ENCODE assay signal across 22 cellular contexts in the genomic region with DNA sequence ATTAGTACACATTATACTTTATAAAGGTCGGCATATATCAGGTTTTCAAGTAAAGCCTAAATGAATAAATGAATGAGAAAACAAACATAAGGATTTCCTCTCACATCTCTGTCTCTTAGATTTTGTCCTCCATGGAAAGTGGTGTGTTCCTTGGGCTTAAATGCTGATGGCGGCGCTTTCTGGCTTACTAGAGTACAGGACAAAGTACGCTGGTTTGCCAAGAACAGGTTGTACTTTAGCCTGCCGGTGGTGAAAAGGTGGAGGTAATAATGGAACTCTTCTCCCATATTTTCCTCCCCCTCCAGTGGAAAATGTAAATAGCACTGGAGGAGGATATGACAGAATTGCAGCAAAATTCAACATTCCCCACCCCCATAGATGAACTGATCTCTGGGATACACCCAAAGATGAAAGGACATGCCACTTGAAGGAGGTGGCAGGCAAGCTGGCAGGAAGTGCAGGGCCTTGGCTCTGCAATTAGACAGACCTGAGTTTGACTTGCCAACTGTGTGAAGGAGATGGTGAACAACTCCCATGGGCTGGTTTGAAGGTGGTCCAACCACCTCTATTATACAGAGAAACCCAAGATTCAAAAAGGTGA. TPM values are rescaled to one million over a fixed set of nuclear protein-coding genes. Genes with fewer than 3 reads are reported as not detected.
A peak's percentile ranks its signal among the peaks of the same experiment; 100 is the strongest.
DNase-seq lines count a peak whose midpoint lies in the region; ATAC-seq and TF ChIP-seq lines count a peak whose summit lies in the region.
"Had no signal": no experiment of that assay in that cellular context is flagged by ENCODE, and none has a peak within 500 bp of the region (broad histone marks: within the 10 kb centered on the region; RNA-seq: fewer than 3 reads in every experiment).

No MANE protein-coding gene starts in this region.

- H3K9me1 ChIP-seq in IMR-90 (ENCODE audit: insufficient read depth, low read length), result no peaks in the 10 kb centered on the region

- H4K91ac ChIP-seq in IMR-90 (ENCODE audit: insufficient read depth, low read depth, low read length) (no peak overlapping the region), trophoblast cell (ENCODE audit: low read depth, low read length) (no peak overlapping the region)

- no peak overlapping the region for H2BK12ac ChIP-seq in trophoblast cell (ENCODE audit: low read length)

- ATAC-seq in IMR-90 (ENCODE audit: low read depth) (no peak), left lobe of liver (peak; percentile 67), HG02870 (IDR thresholded peaks at IDR 0.05; ENCODE audit: unreplicated experiment) (no peak)

- H3K9me3 ChIP-seq in IMR-90 (ENCODE audit: control insufficient read depth, insufficient read depth, low read length), result no peaks in the 10 kb centered on the region
- H3K9me3 ChIP-seq in Peyer's patch, result no peaks in the 10 kb centered on the region
- H3K9me3 ChIP-seq in trophoblast cell (ENCODE audit: insufficient read depth, low read depth, low read length), result no peaks in the 10 kb centered on the region
- H3K9me3 ChIP-seq: BE2C had no signal

- POLR2A ChIA-PET in IMR-90 (lab: Charles Lee; ENCODE audit: unreplicated experiment), result no interaction called here

- peak overlapping the region; percentile 34; the same call in 1 of the 2 replicates for H2BK20ac ChIP-seq in IMR-90 (ENCODE audit: low read depth, low read length)

- H3K56ac ChIP-seq in IMR-90 (ENCODE audit: extremely low read depth, insufficient read depth, low read length), result no peak overlapping the region

- CTCF ChIA-PET in IMR-90 (lab: Yijun Ruan, JAX) (no interaction called here), Calu3 (lab: Charles Lee) (no interaction called here)

- H3K23ac ChIP-seq in IMR-90 (ENCODE audit: low read depth, low read length) (no peak overlapping the region), trophoblast cell (ENCODE audit: low read length) (no peak overlapping the region)

- no peaks in the 10 kb centered on the region for H3K4me1 Mint-ChIP-seq in Calu3 (ENCODE audit: low read depth, unreplicated experiment)
- H3K4me1 Mint-ChIP-seq: IgD-negative memory B cell had no signal

- no peak for TF ChIP-seq CTCF in IMR-90 (conservative IDR thresholded peaks at IDR 0.05; ENCODE audit: low read depth, low read length)
- TF ChIP-seq CTCF in Peyer's patch (IDR thresholded peaks at IDR 0.05), result no peak
- TF ChIP-seq CTCF in Calu3 (IDR thresholded peaks at IDR 0.05; ENCODE audit: unreplicated experiment), result no peak

- H3K4me3 ChIP-seq in IMR-90 (ENCODE audit: insufficient read depth, low read depth, low read length), result no peak overlapping the region
- no peak overlapping the region for H3K4me3 ChIP-seq in Peyer's patch
- H3K4me3 ChIP-seq in trophoblast cell (ENCODE audit: low read depth, low read length), result peak overlapping the region; percentile 14
- H3K4me3 ChIP-seq: GM23248 had no signal

- no peak overlapping the region for H3K4me3 Mint-ChIP-seq in Calu3 (ENCODE audit: low read depth, unreplicated experiment)
- H3K4me3 Mint-ChIP-seq: IgD-negative memory B cell had no signal

- H3K79me2 ChIP-seq in trophoblast cell (ENCODE audit: control insufficient read depth, insufficient read depth, low read length, poor library complexity), result no peaks in the 10 kb centered on the region

- peaks cover 3% of the 10 kb centered on the region; the same call in 1 of the 2 replicates for H3K4me1 ChIP-seq in IMR-90 (ENCODE audit: control insufficient read depth, insufficient read depth, low read length)
- H3K4me1 ChIP-seq in Peyer's patch, result peaks cover 0 to 6% (median 0%) of the 10 kb centered on the region in 4 donors
- H3K4me1 ChIP-seq in trophoblast cell (ENCODE audit: control insufficient read depth in 1 of 2, insufficient read depth in 2 of 2, low read length in 2 of 2), result no peaks in the 10 kb centered on the region
- H3K4me1 ChIP-seq: BE2C had no signal

- no peak for TF ChIP-seq RAD21 in IMR-90 (IDR thresholded peaks at IDR 0.05; ENCODE audit: low read length)

- no peaks in the 10 kb centered on the region for H3K36me3 Mint-ChIP-seq in Calu3 (ENCODE audit: insufficient read depth, unreplicated experiment)

- H3K4me2 ChIP-seq in IMR-90 (ENCODE audit: low read depth, low read length) (no peak overlapping the region), trophoblast cell (ENCODE audit: low read length) (no peak overlapping the region)

- no peak overlapping the region for H4K5ac ChIP-seq in IMR-90 (ENCODE audit: low read depth, low read length)

- no peaks in the 10 kb centered on the region for H3K27me3 ChIP-seq in IMR-90 (ENCODE audit: control insufficient read depth, insufficient read depth, low read length)
- H3K27me3 ChIP-seq in Peyer's patch, result no peaks in the 10 kb centered on the region
- H3K27me3 ChIP-seq in trophoblast cell (ENCODE audit: insufficient read depth, low read length), result no peaks in the 10 kb centered on the region
- H3K27me3 ChIP-seq: BE2C had no signal

- H3K36me3 ChIP-seq in IMR-90 (ENCODE audit: control insufficient read depth, insufficient read depth, low read length) (peaks cover 7% of the 10 kb centered on the region), Peyer's patch (no peaks in the 10 kb centered on the region), trophoblast cell (ENCODE audit: control insufficient read depth in 1 of 2, insufficient read depth in 2 of 2, low read length in 2 of 2) (peaks cover 0 to 6% of the 10 kb centered on the region in 2 experiments)

- in situ Hi-C loops in IMR-90 (cut with MboI; ENCODE audit: low sequenced_read_pairs), result no loop called here

- H3K27ac ChIP-seq in IMR-90 (ENCODE audit: insufficient read depth, low read length), result no peak overlapping the region
- peak overlapping the region in 2 of 4 donors; percentile 65 to 72 for H3K27ac ChIP-seq in Peyer's patch
- no peak overlapping the region for H3K27ac ChIP-seq in trophoblast cell (ENCODE audit: low read depth, low read length)
- H3K27ac ChIP-seq: GM23248, RWPE1 had no signal

- H2AK9ac ChIP-seq in IMR-90 (replicated peaks; ENCODE audit: low read depth, low read length, poor library complexity), result no peak overlapping the region

- H3K9me3 Mint-ChIP-seq in Calu3 (ENCODE audit: low read depth, unreplicated experiment), result no peaks in the 10 kb centered on the region
- H3K9me3 Mint-ChIP-seq: IgD-negative memory B cell had no signal

- intact Hi-C loops in IMR-90 (cut with micrococcal nuclease) (no loop called here), Calu3 (cut with micrococcal nuclease; ENCODE audit: unreplicated experiment) (no loop called here)

- no TSS peak for BruUV-seq in IMR-90 (replicated peaks; lab: Mats Ljungman, UMichigan)
- no TSS peak for BruUV-seq in Calu3 (replicated peaks; lab: Mats Ljungman, UMichigan)

- no peak overlapping the region for H2BK120ac ChIP-seq in IMR-90 (ENCODE audit: low read depth, low read length)
- no peak overlapping the region for H2BK120ac ChIP-seq in trophoblast cell (ENCODE audit: insufficient read depth, low read length, poor library complexity)

- H3K79me1 ChIP-seq in IMR-90 (ENCODE audit: low read depth in 1 of 2, low read length in 2 of 2) (peaks cover 0 to 5% of the 10 kb centered on the region in 2 experiments; a peak in 2 of 4 replicates), trophoblast cell (ENCODE audit: low read length) (no peaks in the 10 kb centered on the region)

- H2AK5ac ChIP-seq in IMR-90 (ENCODE audit: low read depth, low read length) (no peak overlapping the region), trophoblast cell (ENCODE audit: low read length) (no peak overlapping the region)

- no peaks in the 10 kb centered on the region for H4K20me1 ChIP-seq in IMR-90 (ENCODE audit: insufficient read depth, low read length)

- H4K12ac ChIP-seq in trophoblast cell (ENCODE audit: low read depth, low read length), result no peak overlapping the region

- no peak overlapping the region for H3K9ac ChIP-seq in IMR-90 (ENCODE audit: low read depth, low read length)
- H3K9ac ChIP-seq in trophoblast cell (ENCODE audit: low read length), result no peak overlapping the region
- H3K9ac ChIP-seq: GM23248 had no signal

- H4K8ac ChIP-seq in IMR-90 (ENCODE audit: low read depth in 2 of 2, low read length in 2 of 2) (no peak overlapping the region), trophoblast cell (ENCODE audit: low read depth, low read length) (no peak overlapping the region)

- H3K14ac ChIP-seq in IMR-90 (replicated peaks; ENCODE audit: low read depth, low read length) (peak overlapping the region; percentile 4), trophoblast cell (ENCODE audit: low read length) (no peak overlapping the region)

- H3K27me3 Mint-ChIP-seq in Calu3 (ENCODE audit: unreplicated experiment), result no peaks in the 10 kb centered on the region
- H3K27me3 Mint-ChIP-seq: IgD-negative memory B cell had no signal

- no peak overlapping the region for H2BK5ac ChIP-seq in IMR-90 (ENCODE audit: low read depth, low read length, poor library complexity, severe bottlenecking)
- H2BK5ac ChIP-seq in trophoblast cell (ENCODE audit: low read depth, low read length, poor library complexity), result no peak overlapping the region

- H3K18ac ChIP-seq in IMR-90 (ENCODE audit: low read depth, low read length), result no peak overlapping the region
- H3K18ac ChIP-seq in trophoblast cell (ENCODE audit: low read length), result no peak overlapping the region

- no peak overlapping the region for H2AFZ ChIP-seq in IMR-90 (replicated peaks; ENCODE audit: low read length, poor library complexity)
- H2AFZ ChIP-seq in trophoblast cell (ENCODE audit: insufficient read depth, low read length, poor library complexity), result no peak overlapping the region
- H2AFZ ChIP-seq: GM23248 had no signal

- DNase-seq in IMR-90 (no peak), Peyer's patch (peak in 2 of 3 donors; percentile 60 to 78), left lobe of liver (ENCODE audit: low spot score) (peak; percentile 68), trophoblast cell (no peak), Calu3 (no peak), NCI-H1694 treated with DMSO at 0.1 percent for 48 hours (lab: John Stamatoyannopoulos, UW) (no peak), NCI-H1048 (lab: John Stamatoyannopoulos, UW) (no peak)
- DNase-seq: ACHN, BE2C, H7, Karpas-422, NCI-H187, NCI-H2081 treated with DMSO at 0.1 percent for 48 hours, NCI-H2171, NCI-H526, NCI-H82, SHP77 treated with DMSO at 0.1 percent for 48 hours, T-helper 1 cell had no signal

- dilution Hi-C loops in IMR-90 (cut with HindIII; ENCODE audit: low sequenced_read_pairs, unreplicated experiment), result no loop called here

- no CpG with 5 or more reads among the region's 5 CpGs for WGBS in IMR-90 (ENCODE audit: extremely low coverage in 2 of 2, insufficient read length in 1 of 2), 2 experiments
- WGBS in trophoblast cell (ENCODE audit: extremely low coverage, insufficient coverage, insufficient read length), result no CpG with 5 or more reads among the region's 5 CpGs

- no peak for TF ChIP-seq POLR2A in IMR-90 (IDR thresholded peaks at IDR 0.05; ENCODE audit: low read depth, low read length)
- TF ChIP-seq POLR2A in Peyer's patch (IDR thresholded peaks at IDR 0.05), result no peak

- H2BK15ac ChIP-seq in IMR-90 (ENCODE audit: low read depth, low read length), result no peak overlapping the region

- H3K27ac Mint-ChIP-seq in Calu3 (ENCODE audit: unreplicated experiment), result no peak overlapping the region

- no peak overlapping the region for H3K4ac ChIP-seq in IMR-90 (ENCODE audit: low read depth, low read length)
- no peak overlapping the region for H3K4ac ChIP-seq in trophoblast cell (ENCODE audit: low read depth, low read length)

RNA-seq across cellular contexts. Expression of a gene that starts 29.3 kb away (rescaled TPM):
- total RNA-seq in IMR-90 (2012; rRNA removed) (7.3 and 10.3 TPM in 2 replicates), Peyer's patch (10 to 100 TPM; 13.7 to 43.7 (median 16.5) TPM), left lobe of liver (1.3 TPM), Calu3 (2022) (19.6 and 27.1 TPM in 2 replicates)
- 1.4 and 2.1 TPM in 2 replicates for polyA plus RNA-seq in IMR-90 (2012; rRNA removed)
- 0.09 and 0.30 TPM in 2 replicates for polyA plus RNA-seq in IMR-90 (2012; cell fraction: cytosol; rRNA removed)
- polyA plus RNA-seq in IMR-90 (2012; cell fraction: nucleus; rRNA removed; ENCODE audit: low replicate concordance), result 0.35 and 1.2 TPM in 2 replicates
- polyA plus RNA-seq in trophoblast cell (2013), result 4.2 and 4.9 TPM in 2 replicates

Comparison
In these comparisons a context has a peak if more than half of its experiments do, and no peak if none do; other contexts are left out.
1. DNase-seq: peak in Peyer's patch (2 of 3) and left lobe of liver (single experiment); none in IMR-90 (single experiment), trophoblast cell (0 of 2), Calu3 (single experiment), NCI-H1694 treated with DMSO at 0.1 percent for 48 hours (single experiment) and NCI-H1048 (single experiment).